ENCODE assay signal across 19 cellular contexts in genomic region chr1:85705940-85706339, GRCh38. TPM values are rescaled to one million over a fixed set of nuclear protein-coding genes. Genes with fewer than 3 reads are reported as not detected.
DNase-seq lines count a peak whose midpoint lies in the region; ATAC-seq and TF ChIP-seq lines count a peak whose summit lies in the region.
"Had no signal": no experiment of that assay in that cellular context is flagged by ENCODE, and none has a peak within 500 bp of the region (broad histone marks: within the 10 kb centered on the region; RNA-seq: fewer than 3 reads in every experiment).

No MANE protein-coding gene starts in this region.

- H3K9me3 Mint-ChIP-seq in activated naive CD4-positive, alpha-beta T cell treated with anti-CD3 and anti-CD28 coated beads, Interleukin-2, amount 50 U/mL, for 24 hours, result no peaks in the 10 kb centered on the region
- no peaks in the 10 kb centered on the region for H3K9me3 Mint-ChIP-seq in activated naive CD4-positive, alpha-beta T cell treated with anti-CD3 and anti-CD28 coated beads for 36 hours
- no peaks in the 10 kb centered on the region for H3K9me3 Mint-ChIP-seq in endothelial cell (ENCODE audit: unreplicated experiment)
- H3K9me3 Mint-ChIP-seq: stimulated activated effector memory CD8-positive, alpha-beta T cell treated with anti-CD3 and anti-CD28 coated beads, Interleukin-12 subunit alpha, Interleukin-12 subunit beta, amount 100 ng/mL, for 72 hours had no signal

- no peak overlapping the region for H3K27ac ChIP-seq in PC-3 (ENCODE audit: low read length)
- no peak overlapping the region for H3K27ac ChIP-seq in osteoblast (ENCODE audit: low read depth, low read length)
- H3K27ac ChIP-seq: foreskin keratinocyte had no signal

- no TSS peak for BruUV-seq in PC-3 (replicated peaks; lab: Mats Ljungman, UMichigan)

- no peak for DNase-seq in activated naive CD4-positive, alpha-beta T cell treated with anti-CD3 and anti-CD28 coated beads for 36 hours
- no peak for DNase-seq in PC-3
- no peak for DNase-seq in endothelial cell (ENCODE audit: low spot score)
- no peak for DNase-seq in osteoblast (ENCODE audit: insufficient read length, low spot score, missing footprints)
- DNase-seq: activated CD4-positive, alpha-beta T cell treated with anti-CD3 and anti-CD28 coated beads, Interleukin-2, amount 50 U/mL, for 1 hour; activated gamma-delta T cell; effector CD4-positive, alpha-beta T cell; foreskin keratinocyte; IMR-90; occipital lobe; T1000; trophoblast cell had no signal

- H3K4me2 ChIP-seq in PC-3 (ENCODE audit: low read length) (peak overlapping the region; percentile 90), osteoblast (ENCODE audit: insufficient read depth, low read length) (peak overlapping the region; percentile 94)

- POLR2A ChIA-PET in PC-3 (lab: Charles Lee; ENCODE audit: unreplicated experiment), result interaction anchor here (0.7 kb wide), 1 partner anchor 98 kb away, joined by 8 read pairs; no protein-coding TSS in a partner anchor

- H3K27me3 Mint-ChIP-seq in activated naive CD4-positive, alpha-beta T cell treated with anti-CD3 and anti-CD28 coated beads, Interleukin-2, amount 50 U/mL, for 24 hours, result no peaks in the 10 kb centered on the region
- no peaks in the 10 kb centered on the region for H3K27me3 Mint-ChIP-seq in activated naive CD4-positive, alpha-beta T cell treated with anti-CD3 and anti-CD28 coated beads for 36 hours (ENCODE audit: low read depth)
- no peaks in the 10 kb centered on the region for H3K27me3 Mint-ChIP-seq in endothelial cell (ENCODE audit: unreplicated experiment)

- H4K20me1 ChIP-seq in PC-3 (ENCODE audit: low read length) (peaks cover 5% of the 10 kb centered on the region; the same call in 1 of the 2 replicates), osteoblast (ENCODE audit: insufficient read depth, low read length) (peaks cover 5% of the 10 kb centered on the region)

- peaks cover 46% of the 10 kb centered on the region for H3K4me1 Mint-ChIP-seq in activated naive CD4-positive, alpha-beta T cell treated with anti-CD3 and anti-CD28 coated beads, Interleukin-2, amount 50 U/mL, for 24 hours
- H3K4me1 Mint-ChIP-seq in activated naive CD4-positive, alpha-beta T cell treated with anti-CD3 and anti-CD28 coated beads for 36 hours (ENCODE audit: low read depth), result peaks cover 24% of the 10 kb centered on the region
- H3K4me1 Mint-ChIP-seq in endothelial cell (ENCODE audit: unreplicated experiment), result peaks cover 9% of the 10 kb centered on the region

- H3K9me3 ChIP-seq in PC-3 (ENCODE audit: low read length), result no peaks in the 10 kb centered on the region
- no peaks in the 10 kb centered on the region for H3K9me3 ChIP-seq in osteoblast (ENCODE audit: low read depth, low read length)

- no peak overlapping the region for H2AFZ ChIP-seq in PC-3 (ENCODE audit: low read length)
- no peak overlapping the region for H2AFZ ChIP-seq in osteoblast (ENCODE audit: low read length)

- H3K4me3 Mint-ChIP-seq in activated naive CD4-positive, alpha-beta T cell treated with anti-CD3 and anti-CD28 coated beads, Interleukin-2, amount 50 U/mL, for 24 hours, result peak overlapping the region; percentile 47
- H3K4me3 Mint-ChIP-seq in activated naive CD4-positive, alpha-beta T cell treated with anti-CD3 and anti-CD28 coated beads for 36 hours, result no peak overlapping the region
- H3K4me3 Mint-ChIP-seq in endothelial cell (ENCODE audit: unreplicated experiment), result peak overlapping the region; percentile 63
- H3K4me3 Mint-ChIP-seq: stimulated activated effector memory CD8-positive, alpha-beta T cell treated with anti-CD3 and anti-CD28 coated beads, Interleukin-12 subunit alpha, Interleukin-12 subunit beta, amount 100 ng/mL, for 72 hours had no signal

- TF ChIP-seq CTCF in PC-3 (conservative IDR thresholded peaks at IDR 0.05; ENCODE audit: low read depth, low read length), result no peak
- TF ChIP-seq CTCF in endothelial cell (IDR thresholded peaks at IDR 0.05; ENCODE audit: unreplicated experiment), result no peak
- no peak for TF ChIP-seq CTCF in osteoblast (IDR thresholded peaks at IDR 0.05; ENCODE audit: extremely low read depth, low read depth, low read length)

- H3K4me1 ChIP-seq in PC-3 (ENCODE audit: insufficient read depth, low read length) (peaks cover 24% of the 10 kb centered on the region), osteoblast (ENCODE audit: insufficient read depth, low read length) (peaks cover 11% of the 10 kb centered on the region)

- H3K36me3 Mint-ChIP-seq in activated naive CD4-positive, alpha-beta T cell treated with anti-CD3 and anti-CD28 coated beads, Interleukin-2, amount 50 U/mL, for 24 hours, result peaks cover 20% of the 10 kb centered on the region
- H3K36me3 Mint-ChIP-seq in activated naive CD4-positive, alpha-beta T cell treated with anti-CD3 and anti-CD28 coated beads for 36 hours (ENCODE audit: low read depth), result peaks cover 32% of the 10 kb centered on the region
- H3K36me3 Mint-ChIP-seq in endothelial cell (ENCODE audit: low read depth, unreplicated experiment), result peaks cover 11% of the 10 kb centered on the region

- peaks cover 45% of the 10 kb centered on the region for H3K36me3 ChIP-seq in PC-3 (ENCODE audit: low read depth, low read length)
- peaks cover 40% of the 10 kb centered on the region for H3K36me3 ChIP-seq in osteoblast (ENCODE audit: insufficient read depth, low read length)

- no peaks in the 10 kb centered on the region for H3F3A ChIP-seq in PC-3 (ENCODE audit: low read length, unreplicated experiment)

- CTCF ChIA-PET in activated naive CD4-positive, alpha-beta T cell treated with anti-CD3 and anti-CD28 coated beads for 36 hours (lab: Charles Lee), result interaction anchor here (1.6 kb wide), 1 partner anchor 10 kb away, joined by 4 read pairs; no protein-coding TSS in a partner anchor
- CTCF ChIA-PET in PC-3 (lab: Charles Lee), result no interaction called here

- peak overlapping the region; percentile 92 for H3K4me3 ChIP-seq in PC-3 (ENCODE audit: low read length)
- no peak overlapping the region for H3K4me3 ChIP-seq in osteoblast (ENCODE audit: insufficient read depth, low read length)
- H3K4me3 ChIP-seq: lung had no signal

- H3K27ac Mint-ChIP-seq in activated naive CD4-positive, alpha-beta T cell treated with anti-CD3 and anti-CD28 coated beads, Interleukin-2, amount 50 U/mL, for 24 hours, result no peak overlapping the region
- no peak overlapping the region for H3K27ac Mint-ChIP-seq in activated naive CD4-positive, alpha-beta T cell treated with anti-CD3 and anti-CD28 coated beads for 36 hours
- H3K27ac Mint-ChIP-seq in endothelial cell (ENCODE audit: unreplicated experiment), result peak overlapping the region; percentile 11
- H3K27ac Mint-ChIP-seq: stimulated activated effector memory CD8-positive, alpha-beta T cell treated with anti-CD3 and anti-CD28 coated beads, Interleukin-12 subunit alpha, Interleukin-12 subunit beta, amount 100 ng/mL, for 72 hours had no signal

- no peaks in the 10 kb centered on the region for H3K27me3 ChIP-seq in PC-3 (ENCODE audit: low read length)
- no peaks in the 10 kb centered on the region for H3K27me3 ChIP-seq in osteoblast (ENCODE audit: insufficient read depth, low read length)
- H3K27me3 ChIP-seq: foreskin keratinocyte had no signal

- H3K9me2 ChIP-seq in PC-3 (replicated peaks; ENCODE audit: low read length), result no peaks in the 10 kb centered on the region

- ATAC-seq in PC-3 (no peak), HG03520 (IDR thresholded peaks at IDR 0.05; ENCODE audit: unreplicated experiment) (no peak), HG03159 (IDR thresholded peaks at IDR 0.05; ENCODE audit: unreplicated experiment) (no peak), GM21717 (IDR thresholded peaks at IDR 0.05; ENCODE audit: unreplicated experiment) (no peak)
- ATAC-seq: foreskin keratinocyte; Right ventricle myocardium inferior; stimulated activated effector memory CD8-positive, alpha-beta T cell treated with anti-CD3 and anti-CD28 coated beads, Interleukin-12 subunit alpha, Interleukin-12 subunit beta, amount 100 ng/mL, for 72 hours had no signal

- intact Hi-C loops in activated naive CD4-positive, alpha-beta T cell treated with anti-CD3 and anti-CD28 coated beads for 36 hours (cut with micrococcal nuclease), result loop anchor here (5.0 to 10.0 kb wide), 4 partner anchors 311 to 1401 kb away; partner anchors contain the start of gene SAMD13
- intact Hi-C loops in PC-3 (cut with micrococcal nuclease), result loop anchor here (5.0 kb wide), 1 partner anchor 124 kb away; the partner anchor contains the start of gene CCN1

- H3K9ac ChIP-seq in PC-3 (ENCODE audit: low read length), result no peak overlapping the region

- H3K79me2 ChIP-seq in PC-3 (ENCODE audit: low read length) (peaks cover 70% of the 10 kb centered on the region), osteoblast (ENCODE audit: insufficient read depth, low read length) (peaks cover 66% of the 10 kb centered on the region)

RNA-seq across cellular contexts. Expression of gene ZNHIT6, which starts 2.3 kb away (rescaled TPM):
- 10 to 100 TPM; 19.8 to 19.9 TPM for total RNA-seq in activated naive CD4-positive, alpha-beta T cell treated with anti-CD3 and anti-CD28 coated beads for 36 hours
- 18.3 and 21.1 TPM in 2 replicates for total RNA-seq in PC-3 (2014; rRNA removed)
- 22.6 TPM for total RNA-seq in endothelial cell (ENCODE audit: unreplicated experiment)
- total RNA-seq in osteoblast, result 13.4 and 14.4 TPM in 2 replicates
